ENCODE assay signal across 1 cellular context in genomic region chr12:50283924-50284236, GRCh38.
TF ChIP-seq lines count a peak whose summit lies in the region.

No MANE protein-coding gene starts in this region.

TF ChIP-seq in HepG2, 621 proteins besides CTCF, POLR2A, EP300 and RAD21 (continued from another document and continues in another):
- TF ChIP-seq PAF1 (CRISPR knock-in tag; IDR thresholded peaks at IDR 0.05) (no peak), EED (CRISPR knock-in tag; IDR thresholded peaks at IDR 0.05) (no peak; the same call in 1 of the 2 replicates), FOXP1 (IDR thresholded peaks at IDR 0.05) (no peak), FOXP1 (CRISPR knock-in tag; IDR thresholded peaks at IDR 0.05) (no peak), SALL1 (CRISPR knock-in tag; IDR thresholded peaks at IDR 0.05) (no peak), ZBED4 (CRISPR knock-in tag; IDR thresholded peaks at IDR 0.05; ENCODE audit: borderline replicate concordance) (no peak), STAT6 (CRISPR knock-in tag; IDR thresholded peaks at IDR 0.05; ENCODE audit: borderline replicate concordance) (no peak), NKX3-1 (CRISPR knock-in tag; IDR thresholded peaks at IDR 0.05) (0 out of 2 replicates have a peak, but pooled peaks have one; percentile 1), ZNF124 (CRISPR knock-in tag; IDR thresholded peaks at IDR 0.05) (0 out of 2 replicates have a peak, but pooled peaks have one; percentile 4), HOXA7 (CRISPR knock-in tag; IDR thresholded peaks at IDR 0.05) (no peak), ZNF350 (CRISPR knock-in tag; IDR thresholded peaks at IDR 0.05; ENCODE audit: borderline replicate concordance, low read depth) (no peak), SMYD3 (CRISPR knock-in tag; IDR thresholded peaks at IDR 0.05) (0 out of 2 replicates have a peak, but pooled peaks have one; percentile 46), RNF219 (CRISPR knock-in tag; IDR thresholded peaks at IDR 0.05) (no peak), ZBTB34 (CRISPR knock-in tag; IDR thresholded peaks at IDR 0.05) (0 out of 2 replicates have a peak, but pooled peaks have one; percentile 20), ATM (IDR thresholded peaks at IDR 0.05; ENCODE audit: borderline replicate concordance) (no peak), ZNF781 (CRISPR knock-in tag; IDR thresholded peaks at IDR 0.05; ENCODE audit: borderline replicate concordance, not compliant biosample characterization) (no peak), REL (CRISPR knock-in tag; conservative IDR thresholded peaks at IDR 0.05) (no peak), TOPORS (CRISPR knock-in tag; IDR thresholded peaks at IDR 0.05) (peak; percentile 56; the same call in 1 of the 2 replicates), NAIF1 (CRISPR knock-in tag; IDR thresholded peaks at IDR 0.05; ENCODE audit: borderline replicate concordance) (0 out of 2 replicates have a peak, but pooled peaks have one; percentile 8), ASH2L (IDR thresholded peaks at IDR 0.05; ENCODE audit: insufficient read length, low read depth, low read length) (peak; percentile 7), ZNF557 (CRISPR knock-in tag; IDR thresholded peaks at IDR 0.05) (no peak), RFX3 (CRISPR knock-in tag; IDR thresholded peaks at IDR 0.05) (no peak), KAT2B (IDR thresholded peaks at IDR 0.05; ENCODE audit: borderline replicate concordance, low read depth, low read length) (no peak), DR1 (CRISPR knock-in tag; IDR thresholded peaks at IDR 0.05) (0 out of 2 replicates have a peak, but pooled peaks have one; percentile 2), CBFB (CRISPR knock-in tag; IDR thresholded peaks at IDR 0.05) (no peak), MED8 (CRISPR knock-in tag; IDR thresholded peaks at IDR 0.05; ENCODE audit: insufficient replicate concordance) (no peak), ZNF335 (CRISPR knock-in tag; IDR thresholded peaks at IDR 0.05) (no peak), BRF2 (CRISPR knock-in tag; IDR thresholded peaks at IDR 0.05) (0 out of 2 replicates have a peak, but pooled peaks have one; percentile 33), ZNF614 (CRISPR knock-in tag; IDR thresholded peaks at IDR 0.05; ENCODE audit: borderline replicate concordance) (no peak), SRF (IDR thresholded peaks at IDR 0.05; ENCODE audit: low read depth, low read length) (0 out of 2 replicates have a peak, but pooled peaks have one; percentile 10), HHEX (CRISPR knock-in tag; IDR thresholded peaks at IDR 0.05) (no peak), ETV6 (CRISPR knock-in tag; conservative IDR thresholded peaks at IDR 0.05) (no peak), ZNF746 (CRISPR knock-in tag; IDR thresholded peaks at IDR 0.05) (no peak), RBFOX2 (IDR thresholded peaks at IDR 0.05; ENCODE audit: low read depth, low read length) (no peak), ZBTB40 (IDR thresholded peaks at IDR 0.05) (no peak), ZBTB40 (CRISPR knock-in tag; IDR thresholded peaks at IDR 0.05) (no peak), NCOA1 (CRISPR knock-in tag; IDR thresholded peaks at IDR 0.05) (no peak), ZNF281 (CRISPR knock-in tag; IDR thresholded peaks at IDR 0.05; ENCODE audit: borderline replicate concordance) (no peak)
